16 cellular contexts compared by ENCODE assay signal in genomic region chr5:177501874-177502678, GRCh38. TPM values are rescaled to one million over a fixed set of nuclear protein-coding genes. Genes with fewer than 3 reads are reported as not detected.
A peak's percentile ranks its signal among the peaks of the same experiment; 100 is the strongest.
DNase-seq lines count a peak whose midpoint lies in the region; ATAC-seq and TF ChIP-seq lines count a peak whose summit lies in the region.
"Had no signal": no experiment of that assay in that cellular context is flagged by ENCODE, and none has a peak within 500 bp of the region (broad histone marks: within the 10 kb centered on the region; RNA-seq: fewer than 3 reads in every experiment).

No MANE protein-coding gene starts in this region.

- H2BK15ac ChIP-seq in H9 (ENCODE audit: low read depth, low read length) = no peak overlapping the region

- no peaks in the 10 kb centered on the region for H3K79me1 ChIP-seq in H9 (ENCODE audit: insufficient read depth, low read depth, low read length, poor library complexity, severe bottlenecking)

- DNase-seq in GM10248 (ENCODE audit: extremely low spot score) = peak; percentile 66
- DNase-seq in H9 = no peak
- no peak for DNase-seq in GM19240 (ENCODE audit: insufficient read length, low spot score)
- no peak for DNase-seq in tibial artery
- DNase-seq in iPS-NIHi11 (ENCODE audit: low spot score) = no peak
- DNase-seq: activated CD8-positive, alpha-beta T cell treated with anti-CD3 and anti-CD28 coated beads, Interleukin-2, amount 10 ng/mL, durations not matched to agents 7 days and 5 days; hypothalamus; mucosa of descending colon; NCI-H1417; NCI-H345; PC-9; psoas muscle had no signal

- no peak overlapping the region for H3K4me3 Mint-ChIP-seq in H9
- H3K4me3 Mint-ChIP-seq: activated CD8-positive, alpha-beta T cell treated with anti-CD3 and anti-CD28 coated beads, Interleukin-2, amount 10 ng/mL, durations not matched to agents 7 days and 5 days; activated T-helper 1 cell treated with anti-CD3 and anti-CD28 coated beads, Interleukin-12 subunit alpha, Interleukin-12 subunit beta, Interleukin-2, Interleukin-4 antibody, amounts not matched to agents 30 ng/mL and 10 ng/mL and 1 ng/mL, durations not matched to agents 14 hours and 24 hours and 36 hours had no signal

- H3K9me3 Mint-ChIP-seq in H9 = no peaks in the 10 kb centered on the region
- H3K9me3 Mint-ChIP-seq: activated T-helper 1 cell treated with anti-CD3 and anti-CD28 coated beads, Interleukin-12 subunit alpha, Interleukin-12 subunit beta, Interleukin-2, Interleukin-4 antibody, amounts not matched to agents 30 ng/mL and 10 ng/mL and 1 ng/mL, durations not matched to agents 14 hours and 24 hours and 36 hours had no signal

- H2AFZ ChIP-seq in H9 (ENCODE audit: low read length) (no peak overlapping the region), OCI-LY3 (ENCODE audit: low read depth, low read length) (no peak overlapping the region)
- H2AFZ ChIP-seq: PC-9 had no signal

- no peak overlapping the region for H2BK20ac ChIP-seq in H9 (ENCODE audit: low read depth, low read length, poor library complexity, severe bottlenecking)

- POLR2A ChIA-PET in GM10248 (lab: Yijun Ruan, JAX) = interaction anchor here (1.1 kb wide), 1 partner anchor 113 kb away, joined by 3 read pairs; no protein-coding TSS in a partner anchor

- H3K56ac ChIP-seq in H9 (ENCODE audit: insufficient read length, low read depth, low read length) = no peak overlapping the region

- H3K4me1 ChIP-seq in H9 (ENCODE audit: insufficient read depth, low read length) (no peaks in the 10 kb centered on the region; the same call in 1 of the 2 replicates), OCI-LY3 (ENCODE audit: low read length) (peaks cover 31% of the 10 kb centered on the region), iPS-15b (ENCODE audit: control insufficient read depth, insufficient read depth, low read length) (peaks cover 14% of the 10 kb centered on the region), tibial artery (peaks cover 0 to 17% (median 10%) of the 10 kb centered on the region in 4 donors)
- H3K4me1 ChIP-seq: psoas muscle had no signal

- H2BK120ac ChIP-seq in H9 (ENCODE audit: low read depth, low read length, poor library complexity, severe bottlenecking) = no peak overlapping the region

- H3K36me3 ChIP-seq in OCI-LY3 (replicated peaks; ENCODE audit: low read depth, low read length) (peaks cover 5% of the 10 kb centered on the region), iPS-15b (ENCODE audit: control insufficient read depth, insufficient read depth, low read length) (peaks cover 6% of the 10 kb centered on the region), tibial artery (no peaks in the 10 kb centered on the region)

- H4K5ac ChIP-seq in H9 (ENCODE audit: insufficient read length, low read depth, low read length) = no peak overlapping the region

- no CpG with 5 or more reads among the region's 9 CpGs for WGBS in H9 (ENCODE audit: extremely low coverage, insufficient read length, low lambda C conversion rate)

- no peak overlapping the region for H3K9ac ChIP-seq in H9 (ENCODE audit: extremely low read depth, insufficient read length, low read length)
- H3K9ac ChIP-seq in OCI-LY3 (ENCODE audit: low read length) = no peak overlapping the region
- H3K9ac ChIP-seq in iPS-15b (ENCODE audit: low read depth, low read length) = peak overlapping the region; percentile 37

- no peak overlapping the region for H3T11ph ChIP-seq in H9 (ENCODE audit: low read length)

- CTCF ChIA-PET in GM10248 (lab: Yijun Ruan, JAX) = interaction anchor here (0.7 to 12.3 kb wide), 39 partner anchors 7 to 390 kb away, joined by 3 to 115 read pairs (median 5); partner anchors contain the start of genes DDX41, DOK3, F12 and LMAN2

- H3K4ac ChIP-seq in H9 (ENCODE audit: low read depth, low read length) = no peak overlapping the region

- no peak overlapping the region for H3K18ac ChIP-seq in H9 (ENCODE audit: insufficient read length, low read depth, low read length)

- H3K4me3 ChIP-seq in OCI-LY3 (ENCODE audit: low read length) = peak overlapping the region; percentile 22; the same call in 1 of the 2 replicates
- no peak overlapping the region for H3K4me3 ChIP-seq in iPS-15b (ENCODE audit: low read depth, low read length)
- H3K4me3 ChIP-seq in tibial artery = no peak overlapping the region
- H3K4me3 ChIP-seq: mucosa of descending colon, PC-9, psoas muscle had no signal

- H3K36me3 Mint-ChIP-seq in H9 (ENCODE audit: insufficient read depth in 1 of 3, low read depth in 3 of 3) = peaks cover 2 to 6% (median 3%) of the 10 kb centered on the region in 3 experiments; a peak in 6 of 7 replicates

- H4K8ac ChIP-seq in H9 (replicated peaks; ENCODE audit: insufficient read length, low read depth, low read length) = no peak overlapping the region

- ATAC-seq in GM19397 (IDR thresholded peaks at IDR 0.05; ENCODE audit: unreplicated experiment) = no peak
- ATAC-seq: activated CD8-positive, alpha-beta T cell treated with anti-CD3 and anti-CD28 coated beads, Interleukin-2, amount 10 ng/mL, durations not matched to agents 7 days and 5 days; mucosa of descending colon; psoas muscle had no signal

- no peak overlapping the region for H2BK5ac ChIP-seq in H9 (ENCODE audit: insufficient read length, low read length)

- 0 out of 2 replicates have a peak overlapping the region, but pooled peaks have one; percentile 16 for H3K14ac ChIP-seq in H9 (ENCODE audit: insufficient read depth, low read length)

- H4K20me1 ChIP-seq in H9 (ENCODE audit: control insufficient read depth, insufficient read depth, insufficient read length) = no peaks in the 10 kb centered on the region
- H4K20me1 ChIP-seq in OCI-LY3 (ENCODE audit: insufficient read depth, low read length) = peaks cover 26% of the 10 kb centered on the region

- H3K4me2 ChIP-seq in H9 (ENCODE audit: insufficient read depth, insufficient read length, low read length) (no peak overlapping the region), OCI-LY3 (ENCODE audit: low read length) (peak overlapping the region; percentile 71)
- H3K4me2 ChIP-seq: PC-9 had no signal

- no peaks in the 10 kb centered on the region for H3K23me2 ChIP-seq in H9 (ENCODE audit: insufficient read length, low read depth, low read length, poor library complexity, severe bottlenecking)

- H4K91ac ChIP-seq in H9 (ENCODE audit: insufficient read length, low read depth, low read length) = no peak overlapping the region

- H3K27ac Mint-ChIP-seq in H9 = peak overlapping the region in 1 of 3 experiments; percentile 15; a peak in 2 of 7 replicates
- H3K27ac Mint-ChIP-seq: activated CD8-positive, alpha-beta T cell treated with anti-CD3 and anti-CD28 coated beads, Interleukin-2, amount 10 ng/mL, durations not matched to agents 7 days and 5 days; activated T-helper 1 cell treated with anti-CD3 and anti-CD28 coated beads, Interleukin-12 subunit alpha, Interleukin-12 subunit beta, Interleukin-2, Interleukin-4 antibody, amounts not matched to agents 30 ng/mL and 10 ng/mL and 1 ng/mL, durations not matched to agents 14 hours and 24 hours and 36 hours had no signal

- H3K9me3 ChIP-seq in H9 (ENCODE audit: control insufficient read depth, low read depth, low read length) = no peaks in the 10 kb centered on the region
- no peaks in the 10 kb centered on the region for H3K9me3 ChIP-seq in OCI-LY3 (ENCODE audit: insufficient read depth, low read length)
- no peaks in the 10 kb centered on the region for H3K9me3 ChIP-seq in iPS-15b (ENCODE audit: control insufficient read depth, insufficient read depth, low read length)
- H3K9me3 ChIP-seq in tibial artery = no peaks in the 10 kb centered on the region
- H3K9me3 ChIP-seq: mucosa of descending colon, psoas muscle had no signal

- no peak overlapping the region for H2AK5ac ChIP-seq in H9 (ENCODE audit: insufficient read length, low read length)

- no peaks in the 10 kb centered on the region for H3K79me2 ChIP-seq in H9 (ENCODE audit: insufficient read depth, low read length)
- no peaks in the 10 kb centered on the region for H3K79me2 ChIP-seq in OCI-LY3 (ENCODE audit: low read length)

- intact Hi-C loops in tibial artery (cut with DNase I; ENCODE audit: low total_unique reads) = loop anchor here (5.0 kb wide), 1 partner anchor 110 kb away; no protein-coding TSS in a partner anchor

- H3K4me1 Mint-ChIP-seq in H9 = peaks cover 21 to 31% of the 10 kb centered on the region in 2 experiments

- TF ChIP-seq CTCF in GM10248 (IDR thresholded peaks at IDR 0.05; ENCODE audit: control extremely low read depth, extremely low read depth, low read depth, missing control alignments) (no peak), H9 (conservative IDR thresholded peaks at IDR 0.05) (no peak), OCI-LY3 (IDR thresholded peaks at IDR 0.05; ENCODE audit: low read depth, low read length) (no peak), tibial artery (IDR thresholded peaks at IDR 0.05) (no peak)

- H2BK12ac ChIP-seq in H9 (ENCODE audit: insufficient read length, low read depth, low read length) = no peak overlapping the region

- H3K23ac ChIP-seq in H9 (ENCODE audit: insufficient read length, low read depth, low read length) = no peak overlapping the region

- peaks cover 29% of the 10 kb centered on the region for H3K27me3 Mint-ChIP-seq in H9 (ENCODE audit: low read depth)

- no peaks in the 10 kb centered on the region; the same call in 1 of the 2 replicates for H3K27me3 ChIP-seq in H9 (ENCODE audit: insufficient read depth, low read length)
- peaks cover 22% of the 10 kb centered on the region for H3K27me3 ChIP-seq in OCI-LY3 (ENCODE audit: low read depth, low read length)
- peaks cover 12% of the 10 kb centered on the region for H3K27me3 ChIP-seq in iPS-15b (ENCODE audit: control insufficient read depth, insufficient read depth, low read length)
- H3K27me3 ChIP-seq in tibial artery = no peaks in the 10 kb centered on the region

- no peak overlapping the region for H3K27ac ChIP-seq in H9 (ENCODE audit: insufficient read length, low read depth, low read length)
- peak overlapping the region; percentile 19; the same call in 1 of the 2 replicates for H3K27ac ChIP-seq in OCI-LY3 (ENCODE audit: low read length)
- H3K27ac ChIP-seq in tibial artery = no peak overlapping the region
- H3K27ac ChIP-seq: PC-9 had no signal

RNA-seq across cellular contexts. Expression of gene PDLIM7, which starts 4.7 kb away (rescaled TPM):
- 134 and 137 TPM in 2 replicates for total RNA-seq in H9 (2021)

RNA-seq across cellular contexts. Expression of gene DOK3, which starts 7.5 kb away (rescaled TPM):
- 15.9 and 16.4 TPM in 2 replicates for total RNA-seq in H9 (2021)

RNA-seq across cellular contexts. Expression of gene DDX41, which starts 14.7 kb away (rescaled TPM):
- total RNA-seq in H9 (2021) = 125 and 133 TPM in 2 replicates

RNA-seq across cellular contexts. Expression of gene DBN1, which starts 28.6 kb away (rescaled TPM):
- 339 and 340 TPM in 2 replicates for total RNA-seq in H9 (2021)

RNA-seq across cellular contexts. Expression of gene FAM193B, which starts 52.3 kb away (rescaled TPM):
- 65.0 and 71.5 TPM in 2 replicates for total RNA-seq in H9 (2021)
